In the genomic region with DNA sequence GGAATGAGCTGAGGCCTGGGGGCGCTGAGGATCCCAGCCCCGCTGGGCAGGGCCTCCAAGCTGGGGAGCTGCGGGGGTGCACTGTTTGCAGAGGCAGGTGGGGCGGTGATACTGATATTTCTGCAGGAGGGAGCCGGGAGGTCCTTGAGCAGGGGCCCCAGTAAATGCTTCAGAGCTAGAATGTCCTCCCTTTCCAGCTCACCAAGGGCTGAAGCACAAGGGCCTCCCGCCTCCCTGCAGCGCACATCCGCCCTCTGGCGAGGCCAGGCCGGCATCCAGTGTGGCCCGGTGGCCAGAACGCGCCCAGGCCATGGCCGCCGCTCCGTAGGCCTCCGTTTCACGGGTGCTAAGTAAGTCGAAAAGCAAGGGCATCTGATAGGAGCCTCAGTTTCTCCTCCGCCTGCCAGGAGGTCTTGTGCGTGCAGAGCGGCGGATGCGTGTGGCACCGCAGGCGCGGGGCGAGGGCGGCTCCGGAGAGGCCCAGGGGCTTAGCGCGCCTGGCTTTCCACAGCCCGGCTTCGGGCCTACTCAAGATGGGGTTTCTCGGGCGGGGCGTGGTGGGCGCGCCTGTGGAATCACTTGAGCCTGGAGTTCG, we compare ENCODE assay signal across 34 cellular contexts.
"Had no signal": no experiment of that assay in that cellular context is flagged by ENCODE, and none has a peak within 500 bp of the region (broad histone marks: within the 10 kb centered on the region; RNA-seq: fewer than 3 reads in every experiment).

No MANE protein-coding gene starts in this region.

- FAIRE-seq: frontal cortex had no signal

- H3K4me3 ChIP-seq: adrenal gland, breast epithelium, cardiac muscle cell, colonic mucosa had no signal

- H3K9me3 Mint-ChIP-seq: activated CD4-positive, alpha-beta T cell treated with anti-CD3 and anti-CD28 coated beads, Interleukin-2, amount 10 ng/mL, durations not matched to agents 24 days and 14 days; activated naive CD4-positive, alpha-beta T cell treated with anti-CD3 and anti-CD28 coated beads for 36 hours; activated naive CD4-positive, alpha-beta T cell treated with anti-CD3 and anti-CD28 coated beads, Interleukin-2, amount 50 U/mL, for 24 hours; activated naive CD8-positive, alpha-beta T cell treated with anti-CD3 and anti-CD28 coated beads for 36 hours; activated naive CD8-positive, alpha-beta T cell treated with anti-CD3 and anti-CD28 coated beads, Interleukin-2, amount 50 U/mL, for 24 hours; activated T-helper 1 cell treated with anti-CD3 and anti-CD28 coated beads, Interleukin-12 subunit alpha, Interleukin-12 subunit beta, Interleukin-2, Interleukin-4 antibody, amounts not matched to agents 30 ng/mL and 10 ng/mL and 1 ng/mL, durations not matched to agents 14 hours and 24 hours and 36 hours; activated T-helper 2 cell treated with anti-CD3 and anti-CD28 coated beads, Interferon-gamma antibody, Interleukin-2, Interleukin-4, amounts not matched to agents 10 μg/mL and 5 μg/mL and 100 μg/mL, durations not matched to agents 14 hours and 24 hours and 36 hours; T-helper 1 cell treated with Interleukin-12 subunit alpha and Interleukin-12 subunit beta and Interleukin-4 antibody, amounts not matched to agents 30 μg/mL and 1 μg/mL, for 36 hours had no signal

- H3K4me1 Mint-ChIP-seq: activated CD4-positive, alpha-beta T cell treated with anti-CD3 and anti-CD28 coated beads for 36 hours; activated CD4-positive, alpha-beta T cell treated with anti-CD3 and anti-CD28 coated beads, Interleukin-2, amount 10 ng/mL, durations not matched to agents 24 days and 14 days; activated CD8-positive, alpha-beta memory T cell treated with anti-CD3 and anti-CD28 coated beads, Interleukin-2, amount 10 ng/mL, durations not matched to agents 7 days and 5 days; activated naive CD4-positive, alpha-beta T cell treated with anti-CD3 and anti-CD28 coated beads, Interleukin-2, amount 50 U/mL, for 24 hours; activated naive CD8-positive, alpha-beta T cell treated with anti-CD3 and anti-CD28 coated beads for 36 hours; activated naive CD8-positive, alpha-beta T cell treated with anti-CD3 and anti-CD28 coated beads, Interleukin-2, amount 50 U/mL, for 24 hours; brain had no signal

- H3K27me3 Mint-ChIP-seq: activated naive CD4-positive, alpha-beta T cell treated with anti-CD3 and anti-CD28 coated beads, Interleukin-2, amount 50 U/mL, for 24 hours; activated naive CD8-positive, alpha-beta T cell treated with anti-CD3 and anti-CD28 coated beads for 36 hours; brain had no signal

- H3K4me3 Mint-ChIP-seq: activated CD4-positive, alpha-beta memory T cell treated with anti-CD3 and anti-CD28 coated beads for 36 hours; activated CD4-positive, alpha-beta T cell treated with anti-CD3 and anti-CD28 coated beads for 36 hours; activated CD4-positive, alpha-beta T cell treated with anti-CD3 and anti-CD28 coated beads, Interleukin-2, amount 10 ng/mL, durations not matched to agents 24 days and 14 days; activated CD8-positive, alpha-beta memory T cell treated with anti-CD3 and anti-CD28 coated beads, Interleukin-2, amount 10 ng/mL, durations not matched to agents 7 days and 5 days; activated CD8-positive, alpha-beta T cell treated with anti-CD3 and anti-CD28 coated beads, Interleukin-2, amount 10 ng/mL, durations not matched to agents 7 days and 5 days; activated naive CD4-positive, alpha-beta T cell treated with anti-CD3 and anti-CD28 coated beads for 36 hours; activated naive CD4-positive, alpha-beta T cell treated with anti-CD3 and anti-CD28 coated beads, Interleukin-2, amount 50 U/mL, for 24 hours; activated naive CD8-positive, alpha-beta T cell treated with anti-CD3 and anti-CD28 coated beads for 36 hours; activated naive CD8-positive, alpha-beta T cell treated with anti-CD3 and anti-CD28 coated beads, Interleukin-2, amount 50 U/mL, for 24 hours; activated T-helper 1 cell treated with anti-CD3 and anti-CD28 coated beads, Interleukin-12 subunit alpha, Interleukin-12 subunit beta, Interleukin-2, Interleukin-4 antibody, amounts not matched to agents 30 ng/mL and 10 ng/mL and 1 ng/mL, durations not matched to agents 14 hours and 24 hours and 36 hours; brain; T-helper 1 cell treated with Interleukin-12 subunit alpha and Interleukin-12 subunit beta and Interleukin-4 antibody, amounts not matched to agents 30 μg/mL and 1 μg/mL, for 36 hours had no signal

- H3K27ac Mint-ChIP-seq: activated CD4-positive, alpha-beta memory T cell treated with anti-CD3 and anti-CD28 coated beads for 36 hours; activated CD4-positive, alpha-beta T cell treated with anti-CD3 and anti-CD28 coated beads for 36 hours; activated CD4-positive, alpha-beta T cell treated with anti-CD3 and anti-CD28 coated beads, Interleukin-2, amount 10 ng/mL, durations not matched to agents 24 days and 14 days; activated CD8-positive, alpha-beta memory T cell treated with anti-CD3 and anti-CD28 coated beads, Interleukin-2, amount 10 ng/mL, durations not matched to agents 7 days and 5 days; activated CD8-positive, alpha-beta T cell treated with anti-CD3 and anti-CD28 coated beads, Interleukin-2, amount 10 ng/mL, durations not matched to agents 7 days and 5 days; activated naive CD4-positive, alpha-beta T cell treated with anti-CD3 and anti-CD28 coated beads for 36 hours; activated naive CD4-positive, alpha-beta T cell treated with anti-CD3 and anti-CD28 coated beads, Interleukin-2, amount 50 U/mL, for 24 hours; activated naive CD8-positive, alpha-beta T cell treated with anti-CD3 and anti-CD28 coated beads for 36 hours; activated naive CD8-positive, alpha-beta T cell treated with anti-CD3 and anti-CD28 coated beads, Interleukin-2, amount 50 U/mL, for 24 hours; activated T-helper 1 cell treated with anti-CD3 and anti-CD28 coated beads, Interleukin-12 subunit alpha, Interleukin-12 subunit beta, Interleukin-2, Interleukin-4 antibody, amounts not matched to agents 30 ng/mL and 10 ng/mL and 1 ng/mL, durations not matched to agents 14 hours and 24 hours and 36 hours; activated T-helper 2 cell treated with anti-CD3 and anti-CD28 coated beads, Interferon-gamma antibody, Interleukin-2, Interleukin-4, amounts not matched to agents 10 μg/mL and 5 μg/mL and 100 μg/mL, durations not matched to agents 14 hours and 24 hours and 36 hours; brain; T-helper 1 cell treated with Interleukin-12 subunit alpha and Interleukin-12 subunit beta and Interleukin-4 antibody, amounts not matched to agents 30 μg/mL and 1 μg/mL, for 36 hours had no signal

- ATAC-seq: activated CD4-positive, alpha-beta T cell treated with anti-CD3 and anti-CD28 coated beads for 36 hours; activated CD8-positive, alpha-beta memory T cell treated with anti-CD3 and anti-CD28 coated beads, Interleukin-2, amount 10 ng/mL, durations not matched to agents 7 days and 5 days; activated CD8-positive, alpha-beta T cell treated with anti-CD3 and anti-CD28 coated beads, Interleukin-2, amount 10 ng/mL, durations not matched to agents 7 days and 5 days; activated naive CD8-positive, alpha-beta T cell treated with anti-CD3 and anti-CD28 coated beads, Interleukin-2, amount 50 U/mL, for 24 hours; esophagus mucosa had no signal

- H3K27me3 ChIP-seq: adrenal gland, breast epithelium, colonic mucosa had no signal

- H3K36me3 ChIP-seq: adrenal gland, breast epithelium, cardiac muscle cell, colonic mucosa, WERI-Rb-1 had no signal

- H3K4me1 ChIP-seq: adrenal gland, breast epithelium, colonic mucosa had no signal

- H3K36me3 Mint-ChIP-seq: activated CD4-positive, alpha-beta memory T cell treated with anti-CD3 and anti-CD28 coated beads for 36 hours; activated CD8-positive, alpha-beta memory T cell treated with anti-CD3 and anti-CD28 coated beads, Interleukin-2, amount 10 ng/mL, durations not matched to agents 7 days and 5 days; activated naive CD4-positive, alpha-beta T cell treated with anti-CD3 and anti-CD28 coated beads, Interleukin-2, amount 50 U/mL, for 24 hours; activated naive CD8-positive, alpha-beta T cell treated with anti-CD3 and anti-CD28 coated beads for 36 hours; brain had no signal

- H3K9me3 ChIP-seq: adrenal gland, breast epithelium, colonic mucosa had no signal

- DNase-seq: activated CD4-positive, alpha-beta memory T cell treated with anti-CD3 and anti-CD28 coated beads for 36 hours; activated CD4-positive, alpha-beta T cell treated with anti-CD3 and anti-CD28 coated beads for 36 hours; activated CD4-positive, alpha-beta T cell treated with anti-CD3 and anti-CD28 coated beads, Interleukin-2, amount 10 ng/mL, durations not matched to agents 24 days and 14 days; activated CD4-positive, CD25-positive, alpha-beta regulatory T cell; activated CD4-positive, CD25-positive, alpha-beta regulatory T cell treated with anti-CD3 and anti-CD28 coated beads, Interleukin-2, amount 50 U/mL, for 72 hours; activated CD8-positive, alpha-beta memory T cell treated with anti-CD3 and anti-CD28 coated beads, Interleukin-2, amount 10 ng/mL, durations not matched to agents 7 days and 5 days; activated CD8-positive, alpha-beta memory T cell treated with anti-CD3 and anti-CD28 coated beads, Interleukin-2, amount 50 U/mL, for 4 hours; activated CD8-positive, alpha-beta T cell treated with anti-CD3 and anti-CD28 coated beads, Interleukin-2, amount 10 ng/mL, durations not matched to agents 7 days and 5 days; activated effector memory CD4-positive, alpha-beta T cell treated with anti-CD3 and anti-CD28 coated beads, Interleukin-2, amount 50 U/mL, for 16 hours; activated naive CD4-positive, alpha-beta T cell treated with anti-CD3 and anti-CD28 coated beads for 36 hours; activated naive CD8-positive, alpha-beta T cell treated with anti-CD3 and anti-CD28 coated beads for 36 hours; activated naive CD8-positive, alpha-beta T cell treated with anti-CD3 and anti-CD28 coated beads, Interleukin-2, amount 50 U/mL, for 24 hours; activated T-cell treated with anti-CD3 and anti-CD28 coated beads, Interleukin-2, amount 50 U/mL, for 1 hour; activated T-cell treated with anti-CD3 and anti-CD28 coated beads, Interleukin-2, amount 50 U/mL, for 48 hours; adrenal gland; amygdala; aorta; central memory CD4-positive, alpha-beta T cell; cerebellar nuclear complex; colonic mucosa; effector CD8-positive, alpha-beta T cell; foreskin fibroblast; head of caudate nucleus; T-helper 9 cell; WERI-Rb-1 had no signal

- H3K27ac ChIP-seq: adrenal gland, breast epithelium, cardiac muscle cell, colonic mucosa, WERI-Rb-1 had no signal
